Comparison of ENCODE assay signal across 18 cellular contexts in genomic region chr16:19771040-19771439, GRCh38. TPM values are rescaled to one million over a fixed set of nuclear protein-coding genes. Genes with fewer than 3 reads are reported as not detected.
DNase-seq lines count a peak whose midpoint lies in the region; ATAC-seq, FAIRE-seq and TF ChIP-seq lines count a peak whose summit lies in the region.
"Had no signal": no experiment of that assay in that cellular context is flagged by ENCODE, and none has a peak within 500 bp of the region (broad histone marks: within the 10 kb centered on the region; RNA-seq: fewer than 3 reads in every experiment).

No MANE protein-coding gene starts in this region.

- no peak for TF ChIP-seq CTCF in HEK293 (tag by site-specific recombination; IDR thresholded peaks at IDR 0.05)
- TF ChIP-seq CTCF in K562 (IDR thresholded peaks at IDR 0.05 in 2 of 3, conservative IDR thresholded peaks at IDR 0.05 in 1 of 3; ENCODE audit: insufficient read depth in 2 of 3, low read depth in 1 of 3, low read length in 3 of 3) = no peak
- no peak for TF ChIP-seq CTCF in endodermal cell (conservative IDR thresholded peaks at IDR 0.05)

- TF ChIP-seq RAD21 in K562 (CRISPR knock-in tag; conservative IDR thresholded peaks at IDR 0.05 in 1 of 2, IDR thresholded peaks at IDR 0.05 in 1 of 2) = no peak

- DNase-seq in K562 (ENCODE audit: extremely low read depth in 1 of 4, low spot score in 3 of 4) = no peak
- DNase-seq in endodermal cell = peak; percentile 12
- DNase-seq in substantia nigra (lab: John Stamatoyannopoulos, UW) = peak in 2 of 49 donors; percentile 7 to 66
- DNase-seq in activated CD4-positive, alpha-beta T cell treated with anti-CD3 and anti-CD28 coated beads, Interleukin-2, amount 50 U/mL, for 48 hours = no peak
- no peak for DNase-seq in urothelium cell line (ENCODE audit: low spot score)
- DNase-seq in left cardiac atrium = no peak
- DNase-seq in NCI-H510A treated with DMSO at 0.1 percent for 48 hours (lab: John Stamatoyannopoulos, UW) = no peak
- DNase-seq: 8988T; ACHN; Calu3; CD4-positive, alpha-beta T cell; H7 had no signal

- no peak overlapping the region for H3K9ac ChIP-seq in K562 (ENCODE audit: insufficient read depth in 1 of 2, low read depth in 2 of 2, low read length in 2 of 2)
- H3K9ac ChIP-seq in endodermal cell (ENCODE audit: extremely low read depth, low read length, poor library complexity, severe bottlenecking) = no peak overlapping the region
- H3K9ac ChIP-seq: BLaER1 treated with 17β-estradiol and CSF1 and Interleukin-3, amounts not matched to agents 10 nM and 100 nM had no signal

- H3K27ac ChIP-seq in HEK293 (ENCODE audit: extremely low read depth, low read depth, low read length) (no peak overlapping the region), K562 (ENCODE audit: extremely low read depth, low read depth, low read length) (no peak overlapping the region), endodermal cell (ENCODE audit: low read depth, low read length) (no peak overlapping the region), substantia nigra (ENCODE audit: low read depth, low read length, poor library complexity, severe bottlenecking) (peak overlapping the region; percentile 4)

- no peak overlapping the region for H3K27ac Mint-ChIP-seq in endodermal cell
- H3K27ac Mint-ChIP-seq: CD4-positive, alpha-beta T cell; GM23338 had no signal

- H2AFZ ChIP-seq in K562 (ENCODE audit: low read depth, low read length) = no peak overlapping the region
- H2AFZ ChIP-seq: GM23338 had no signal

- no TSS peak for BruUV-seq in K562 (replicated peaks; lab: Mats Ljungman, UMichigan)

- H4K20me1 ChIP-seq in K562 (replicated peaks; ENCODE audit: control insufficient read depth, insufficient read depth, low read length) = no peaks in the 10 kb centered on the region
- H4K20me1 ChIP-seq: BLaER1 treated with 17β-estradiol and CSF1 and Interleukin-3, amounts not matched to agents 10 nM and 100 nM had no signal

- intact Hi-C loops in K562 (cut with micrococcal nuclease) = no loop called here
- intact Hi-C loops in left cardiac atrium (cut with DNase I) = no loop called here

- H3K4me3 Mint-ChIP-seq in endodermal cell = no peak overlapping the region
- H3K4me3 Mint-ChIP-seq: CD4-positive, alpha-beta T cell; GM23338 had no signal

- no peaks in the 10 kb centered on the region for H3K4me1 ChIP-seq in HEK293 (ENCODE audit: control insufficient read depth, insufficient read depth, low read length)
- no peaks in the 10 kb centered on the region; a peak in 1 of 5 replicates for H3K4me1 ChIP-seq in K562 (replicated peaks in 1 of 2; ENCODE audit: control insufficient read depth in 2 of 2, insufficient read depth in 2 of 2, low read length in 2 of 2)
- H3K4me1 ChIP-seq in endodermal cell (ENCODE audit: control insufficient read depth, insufficient read depth, low read length) = peaks cover 4% of the 10 kb centered on the region

- in situ Hi-C loops in K562 (cut with MboI) = no loop called here

- H3K79me2 ChIP-seq in K562 (ENCODE audit: control insufficient read depth, insufficient read depth, low read length) = no peaks in the 10 kb centered on the region

- peaks cover 18% of the 10 kb centered on the region for H3K4me1 Mint-ChIP-seq in endodermal cell

- no peak for TF ChIP-seq POLR2A in K562 (conservative IDR thresholded peaks at IDR 0.05)

- peaks cover 33% of the 10 kb centered on the region for H3K36me3 Mint-ChIP-seq in endodermal cell (ENCODE audit: low read depth)

- 8% methylated on average over 3 of the region's 3 CpGs for WGBS in K562 (ENCODE audit: insufficient coverage, low coverage, missing lambda C conversion rate)
- whole genome bisulfite sequencing in endodermal cell (ENCODE audit: insufficient coverage in 1 of 2, insufficient read length in 1 of 2), 2 experiments = 86 to 91% methylated on average over 1 to 3 of the region's 3 CpGs

- TF ChIP-seq EP300 in K562 (IDR thresholded peaks at IDR 0.05; ENCODE audit: low read length) = no peak

- no peaks in the 10 kb centered on the region for H3K9me3 ChIP-seq in HEK293 (ENCODE audit: control insufficient read depth, insufficient read depth, low read depth, low read length)
- no peaks in the 10 kb centered on the region for H3K9me3 ChIP-seq in K562 (replicated peaks; ENCODE audit: control insufficient read depth, insufficient read depth, low read depth, low read length)
- peaks cover 20% of the 10 kb centered on the region for H3K9me3 ChIP-seq in endodermal cell (ENCODE audit: control insufficient read depth, low read length)

- FAIRE-seq in K562 (lab: Jason Lieb, UNC) = no peak
- no peak for FAIRE-seq in urothelium cell line (lab: Jason Lieb, UNC)
- FAIRE-seq: GM12878, HepG2, HTR-8/SVneo had no signal

- no peaks in the 10 kb centered on the region for H3K27me3 ChIP-seq in K562 (ENCODE audit: control insufficient read depth in 2 of 2, insufficient read depth in 2 of 2, low read length in 2 of 2)
- no peaks in the 10 kb centered on the region for H3K27me3 ChIP-seq in endodermal cell (ENCODE audit: control insufficient read depth, insufficient read depth, low read length, poor library complexity, severe bottlenecking)
- H3K27me3 ChIP-seq: BLaER1 treated with 17β-estradiol and CSF1 and Interleukin-3, amounts not matched to agents 10 nM and 100 nM had no signal

- CTCF ChIA-PET in HEK293 (lab: Yijun Ruan, JAX) = no interaction called here
- CTCF ChIA-PET in K562 (lab: Yijun Ruan, JAX; ENCODE audit: low intra/inter-chr PET ratio) = no interaction called here

- no peaks in the 10 kb centered on the region for H3K9me1 ChIP-seq in K562 (ENCODE audit: control insufficient read depth, insufficient read depth, low read length)

- H3K36me3 ChIP-seq in HEK293 (ENCODE audit: control insufficient read depth in 2 of 2, insufficient read depth in 1 of 2, low read length in 2 of 2) (no peaks in the 10 kb centered on the region), K562 (ENCODE audit: control insufficient read depth, insufficient read depth, low read length) (no peaks in the 10 kb centered on the region), endodermal cell (ENCODE audit: control insufficient read depth, insufficient read depth, low read length) (peaks cover 7% of the 10 kb centered on the region)

- peaks cover 15% of the 10 kb centered on the region for H3K9me3 Mint-ChIP-seq in endodermal cell

- ATAC-seq in K562 = no peak
- ATAC-seq in left cardiac atrium = no peak
- ATAC-seq: GM12878, GM23338, HepG2 had no signal

- H3K27me3 Mint-ChIP-seq in endodermal cell (ENCODE audit: insufficient read depth) = no peaks in the 10 kb centered on the region
- H3K27me3 Mint-ChIP-seq: CD4-positive, alpha-beta T cell had no signal

- H3K4me3 ChIP-seq in HEK293 (ENCODE audit: low read depth, low read length) = no peak overlapping the region
- H3K4me3 ChIP-seq in K562 = no peak overlapping the region
- H3K4me3 ChIP-seq in endodermal cell (ENCODE audit: low read length) = no peak overlapping the region
- H3K4me3 ChIP-seq: BLaER1 treated with 17β-estradiol and CSF1 and Interleukin-3, amounts not matched to agents 10 nM and 100 nM; GM12878; GM23338 had no signal

- POLR2A ChIA-PET in HEK293 (lab: Yijun Ruan, JAX) (no interaction called here), K562 (lab: Yijun Ruan, JAX) (interaction anchor here (1.6 kb wide), 1 partner anchor 9 kb away, joined by 5 read pairs; no protein-coding TSS in a partner anchor)

- no peak overlapping the region for H3K4me2 ChIP-seq in K562 (ENCODE audit: insufficient read depth, low read length)
- H3K4me2 ChIP-seq: GM23338 had no signal

RNA-seq across cellular contexts. Expression of gene IQCK, which starts 53.0 kb away (rescaled TPM):
- total RNA-seq in K562 (2011; cell fraction: chromatin; rRNA removed; ENCODE audit: low replicate concordance) = 18.2 and 23.3 TPM in 2 replicates
- 13.7 and 15.2 TPM in 2 replicates for total RNA-seq in K562 (2011; cell fraction: nucleolus; rRNA removed)
- total RNA-seq in K562 (2011; cell fraction: nucleoplasm; rRNA removed) = 13.3 and 25.6 TPM in 2 replicates
- total RNA-seq in K562 (2014; rRNA removed) (4.9 and 6.4 TPM in 2 replicates), K562 (2014; rRNA removed; fragmentation: Illumina TruSeq; extraction: Trizol) (5.4 and 5.7 TPM in 2 replicates), K562 (2015; rRNA removed; fragmentation: Illumina TruSeq; extraction: Trizol) (5.3 and 5.6 TPM in 2 replicates), K562 (2021) (6.2 and 7.3 TPM in 2 replicates), endodermal cell (10 to 100 TPM; 21.1 to 30.1 TPM), left cardiac atrium (1 to 10 TPM; 4.3 to 6.6 TPM)
- polyA plus RNA-seq in K562 (2011; rRNA removed) (8.8 and 10.1 TPM in 2 replicates), K562 (2014; fragmentation: Illumina TruSeq; extraction: Trizol) (7.8 and 9.2 TPM in 2 replicates), K562 (2014; fragmentation: Nextera tagmentation; extraction: Ambion mirVana) (10 to 100 TPM in 1 of 2 experiments, 1 to 10 TPM in 1; 9.6 to 12.2 TPM), K562 (2014; rRNA removed) (4.7 and 5.2 TPM in 2 replicates)
- polyA plus RNA-seq in K562 (2011; cell fraction: cytosol; rRNA removed) = 5.8 and 10.0 TPM in 2 replicates
- 13.9 and 14.2 TPM in 2 replicates for polyA plus RNA-seq in K562 (2011; cell fraction: nucleus; rRNA removed)
- polyA plus RNA-seq in K562 (2012) = 4.5 and 5.6 TPM in 2 replicates
- polyA minus RNA-seq in K562 (2011; rRNA and poly(A)+ RNA removed) = 11.1 and 11.2 TPM in 2 replicates
- polyA minus RNA-seq in K562 (2011; cell fraction: cytosol; rRNA and poly(A)+ RNA removed) = 3.5 and 10.8 TPM in 2 replicates
- polyA minus RNA-seq in K562 (2011; cell fraction: nucleus; rRNA and poly(A)+ RNA removed) = 12.0 and 14.2 TPM in 2 replicates
- 21.5 TPM for polyA plus RNA-seq in endodermal cell (2013, experiment 1 of 2)
- polyA plus RNA-seq in endodermal cell (2013, experiment 2 of 2) = 19.6 TPM

RNA-seq across cellular contexts. Expression of gene KNOP1, which starts 53.0 kb away (rescaled TPM):
- 52.3 and 57.2 TPM in 2 replicates for total RNA-seq in K562 (2011; cell fraction: chromatin; rRNA removed; ENCODE audit: low replicate concordance)
- 32.2 and 36.4 TPM in 2 replicates for total RNA-seq in K562 (2011; cell fraction: nucleolus; rRNA removed)
- 42.1 and 46.4 TPM in 2 replicates for total RNA-seq in K562 (2011; cell fraction: nucleoplasm; rRNA removed)
- total RNA-seq in K562 (2014; rRNA removed) (31.9 and 33.7 TPM in 2 replicates), K562 (2014; rRNA removed; fragmentation: Illumina TruSeq; extraction: Trizol) (44.8 and 54.8 TPM in 2 replicates), K562 (2015; rRNA removed; fragmentation: Illumina TruSeq; extraction: Trizol) (53.1 and 53.4 TPM in 2 replicates), K562 (2021) (35.8 and 38.2 TPM in 2 replicates), endodermal cell (10 to 100 TPM; 83.9 to 95.9 TPM), left cardiac atrium (1 to 10 TPM; 8.5 to 9.1 TPM)
- polyA plus RNA-seq in K562 (2011; rRNA removed) (15.4 and 22.4 TPM in 2 replicates), K562 (2014; fragmentation: Illumina TruSeq; extraction: Trizol) (43.0 and 57.6 TPM in 2 replicates), K562 (2014; fragmentation: Nextera tagmentation; extraction: Ambion mirVana) (10 to 100 TPM; 39.3 to 50.9 TPM), K562 (2014; rRNA removed) (38.6 and 48.6 TPM in 2 replicates)
- 9.7 and 11.0 TPM in 2 replicates for polyA plus RNA-seq in K562 (2011; cell fraction: cytosol; rRNA removed)
- 15.8 and 17.5 TPM in 2 replicates for polyA plus RNA-seq in K562 (2011; cell fraction: nucleus; rRNA removed)
- 18.9 and 30.8 TPM in 2 replicates for polyA plus RNA-seq in K562 (2012)
- 26.5 and 31.7 TPM in 2 replicates for polyA minus RNA-seq in K562 (2011; rRNA and poly(A)+ RNA removed)
- 12.3 and 13.9 TPM in 2 replicates for polyA minus RNA-seq in K562 (2011; cell fraction: cytosol; rRNA and poly(A)+ RNA removed)
- polyA minus RNA-seq in K562 (2011; cell fraction: nucleus; rRNA and poly(A)+ RNA removed) = 10.8 and 15.9 TPM in 2 replicates
- 57.7 TPM for polyA plus RNA-seq in endodermal cell (2013, experiment 1 of 2)
- 62.8 TPM for polyA plus RNA-seq in endodermal cell (2013, experiment 2 of 2)
